10 cellular contexts compared by ENCODE assay signal in genomic region chr10:93745411-93746065, GRCh38. TPM values are rescaled to one million over a fixed set of nuclear protein-coding genes. Genes with fewer than 3 reads are reported as not detected.
DNase-seq lines count a peak whose midpoint lies in the region; ATAC-seq, FAIRE-seq and TF ChIP-seq lines count a peak whose summit lies in the region.
"Had no signal": no experiment of that assay in that cellular context is flagged by ENCODE, and none has a peak within 500 bp of the region (broad histone marks: within the 10 kb centered on the region; RNA-seq: fewer than 3 reads in every experiment).

No MANE protein-coding gene starts in this region.

- H3K9ac ChIP-seq in K562 (ENCODE audit: insufficient read depth in 1 of 2, low read depth in 2 of 2, low read length in 2 of 2) = no peak overlapping the region

- no peak for TF ChIP-seq POLR2A in K562 (conservative IDR thresholded peaks at IDR 0.05)

- H4K20me1 ChIP-seq in K562 (replicated peaks; ENCODE audit: control insufficient read depth, insufficient read depth, low read length) = no peaks in the 10 kb centered on the region

- WGBS in K562 (ENCODE audit: insufficient coverage, low coverage, missing lambda C conversion rate) = 0% methylated on average over 8 of the region's 9 CpGs

- FAIRE-seq in K562 (lab: Jason Lieb, UNC) = no peak

- in situ Hi-C loops in K562 (cut with MboI) = no loop called here

- peak in 1 of 2 experiments; percentile 50; a peak in 2 of 4 replicates for TF ChIP-seq RAD21 in K562 (CRISPR knock-in tag; conservative IDR thresholded peaks at IDR 0.05 in 1 of 2, IDR thresholded peaks at IDR 0.05 in 1 of 2)

- BruUV-seq in K562 (replicated peaks; lab: Mats Ljungman, UMichigan) = no TSS peak

- intact Hi-C loops in K562 (cut with micrococcal nuclease) = loop anchor here (1.0 kb wide), 1 partner anchor 71 kb away; no protein-coding TSS in a partner anchor

- no peak overlapping the region for H3K4me3 ChIP-seq in K562
- no peak overlapping the region for H3K4me3 ChIP-seq in coronary artery
- H3K4me3 ChIP-seq: tibial artery had no signal

- no peaks in the 10 kb centered on the region for H3K9me1 ChIP-seq in K562 (ENCODE audit: control insufficient read depth, insufficient read depth, low read length)

- TF ChIP-seq EP300 in K562 (IDR thresholded peaks at IDR 0.05; ENCODE audit: low read length) = no peak

- no peak overlapping the region for H2AFZ ChIP-seq in K562 (ENCODE audit: low read depth, low read length)

- peak; percentile 47 to 58 (median 55) for TF ChIP-seq CTCF in K562 (IDR thresholded peaks at IDR 0.05 in 2 of 3, conservative IDR thresholded peaks at IDR 0.05 in 1 of 3; ENCODE audit: insufficient read depth in 2 of 3, low read depth in 1 of 3, low read length in 3 of 3)
- TF ChIP-seq CTCF in coronary artery (IDR thresholded peaks at IDR 0.05) = no peak

- H3K4me1 ChIP-seq in K562 (replicated peaks in 1 of 2; ENCODE audit: control insufficient read depth in 2 of 2, insufficient read depth in 2 of 2, low read length in 2 of 2) = no peaks in the 10 kb centered on the region; a peak in 1 of 5 replicates

- H3K27me3 ChIP-seq in K562 (ENCODE audit: control insufficient read depth in 2 of 2, insufficient read depth in 2 of 2, low read length in 2 of 2) = peaks cover 0 to 3% of the 10 kb centered on the region in 2 experiments; a peak in 3 of 5 replicates
- H3K27me3 ChIP-seq: tibial artery had no signal

- POLR2A ChIA-PET in K562 (lab: Yijun Ruan, JAX) = interaction anchor here (1.2 to 1.4 kb wide), 3 partner anchors 8 to 159 kb away, joined by 3 read pairs; no protein-coding TSS in a partner anchor

- H3K9me3 ChIP-seq in K562 (replicated peaks; ENCODE audit: control insufficient read depth, insufficient read depth, low read depth, low read length) = no peaks in the 10 kb centered on the region
- H3K9me3 ChIP-seq: tibial artery had no signal

- H3K79me2 ChIP-seq in K562 (ENCODE audit: control insufficient read depth, insufficient read depth, low read length) = no peaks in the 10 kb centered on the region

- peak; percentile 78 for DNase-seq in ELF-1 (ENCODE audit: low read depth, low spot score)
- peak; percentile 51 for DNase-seq in M059J (ENCODE audit: low read depth)
- peak; percentile 11 to 38 (median 21) for DNase-seq in K562 (ENCODE audit: extremely low read depth in 1 of 4, low spot score in 3 of 4)
- DNase-seq in myocyte (ENCODE audit: low read depth) = peak; percentile 55
- no peak for DNase-seq in germinal center (ENCODE audit: low spot score)
- DNase-seq in putamen (ENCODE audit: low spot score) = no peak
- no peak for DNase-seq in coronary artery (ENCODE audit: low spot score)
- no peak for DNase-seq in retina
- DNase-seq: T-helper 17 cell had no signal

- H3K4me2 ChIP-seq in K562 (ENCODE audit: insufficient read depth, low read length) = no peak overlapping the region

- peak; percentile 88 for ATAC-seq in K562
- ATAC-seq: T-helper 17 cell had no signal

- no peaks in the 10 kb centered on the region for H3K36me3 ChIP-seq in K562 (ENCODE audit: control insufficient read depth, insufficient read depth, low read length)
- H3K36me3 ChIP-seq: tibial artery had no signal

- CTCF ChIA-PET in K562 (lab: Yijun Ruan, JAX; ENCODE audit: low intra/inter-chr PET ratio) = no interaction called here

- no peak overlapping the region for H3K27ac ChIP-seq in K562 (ENCODE audit: extremely low read depth, low read depth, low read length)
- no peak overlapping the region for H3K27ac ChIP-seq in coronary artery
- H3K27ac ChIP-seq: tibial artery had no signal

TF ChIP-seq in K562, 482 proteins besides CTCF, POLR2A, EP300 and RAD21:
- TF ChIP-seq PPARD (CRISPR knock-in tag; IDR thresholded peaks at IDR 0.05) = no peak
- no peak for TF ChIP-seq KLF13 (tag; IDR thresholded peaks at IDR 0.05; ENCODE audit: borderline replicate concordance, low read depth)
- TF ChIP-seq TBP (optimal IDR thresholded peaks at IDR 0.05; ENCODE audit: low read depth, low read length) = no peak
- TF ChIP-seq SRSF9 (IDR thresholded peaks at IDR 0.05; ENCODE audit: borderline replicate concordance, low read depth, low read length) = no peak

RNA-seq across cellular contexts. Expression of gene LGI1, which starts 12.2 kb away (rescaled TPM):
- 0.39 TPM in 1 of 2 replicates, not detected in the other for total RNA-seq in M059J (2014; rRNA removed; shearing (Covaris generic))
- total RNA-seq in K562 (2011; cell fraction: chromatin; rRNA removed; ENCODE audit: low replicate concordance) = not detected in 2 replicates
- total RNA-seq in K562 (2011; cell fraction: nucleolus; rRNA removed) = not detected in 2 replicates
- not detected in 2 replicates for total RNA-seq in K562 (2011; cell fraction: nucleoplasm; rRNA removed)
- total RNA-seq in K562 (2014; rRNA removed) = not detected in 2 replicates
- not detected in 2 replicates for total RNA-seq in K562 (2014; rRNA removed; fragmentation: Illumina TruSeq; extraction: Trizol)
- total RNA-seq in K562 (2015; rRNA removed; fragmentation: Illumina TruSeq; extraction: Trizol) = not detected in 2 replicates
- not detected in 2 replicates for total RNA-seq in K562 (2021)
- not detected in 2 replicates for polyA plus RNA-seq in K562 (2011; rRNA removed)
- polyA plus RNA-seq in K562 (2011; cell fraction: cytosol; rRNA removed) = not detected in 2 replicates
- polyA plus RNA-seq in K562 (2011; cell fraction: nucleus; rRNA removed) = not detected in 2 replicates
- polyA plus RNA-seq in K562 (2012) = not detected in 2 replicates
- not detected in 2 replicates for polyA plus RNA-seq in K562 (2014; fragmentation: Illumina TruSeq; extraction: Trizol)
- polyA plus RNA-seq in K562 (2014; fragmentation: Nextera tagmentation; extraction: Ambion mirVana) = not detected
- not detected in 2 replicates for polyA plus RNA-seq in K562 (2014; rRNA removed)
- not detected in 2 replicates for polyA minus RNA-seq in K562 (2011; rRNA and poly(A)+ RNA removed)
- not detected in 2 replicates for polyA minus RNA-seq in K562 (2011; cell fraction: cytosol; rRNA and poly(A)+ RNA removed)
- not detected in 2 replicates for polyA minus RNA-seq in K562 (2011; cell fraction: nucleus; rRNA and poly(A)+ RNA removed)
- total RNA-seq in myocyte = not detected in 2 replicates
- polyA plus RNA-seq in myocyte (2012) = 0.09 TPM
- total RNA-seq: T-helper 17 cell had no signal

RNA-seq across cellular contexts. Expression of gene FRA10AC1, which starts 43.1 kb away (rescaled TPM):
- 0.86 and 2.8 TPM in 2 replicates for total RNA-seq in M059J (2014; rRNA removed; shearing (Covaris generic))
- 8.1 and 52.8 TPM in 2 replicates for total RNA-seq in K562 (2011; cell fraction: chromatin; rRNA removed; ENCODE audit: low replicate concordance)
- 3.2 and 4.7 TPM in 2 replicates for total RNA-seq in K562 (2011; cell fraction: nucleolus; rRNA removed)
- 24.6 and 40.5 TPM in 2 replicates for total RNA-seq in K562 (2011; cell fraction: nucleoplasm; rRNA removed)
- total RNA-seq in K562 (2014; rRNA removed) (4.9 and 5.1 TPM in 2 replicates), K562 (2014; rRNA removed; fragmentation: Illumina TruSeq; extraction: Trizol) (8.0 and 10.8 TPM in 2 replicates), K562 (2015; rRNA removed; fragmentation: Illumina TruSeq; extraction: Trizol) (5.8 and 5.9 TPM in 2 replicates), K562 (2021) (9.3 and 9.9 TPM in 2 replicates), myocyte (10.5 and 13.6 TPM in 2 replicates)
- polyA plus RNA-seq in K562 (2011; rRNA removed) (8.4 and 10.4 TPM in 2 replicates), K562 (2014; fragmentation: Illumina TruSeq; extraction: Trizol) (10.4 and 11.8 TPM in 2 replicates), K562 (2014; fragmentation: Nextera tagmentation; extraction: Ambion mirVana) (1 to 10 TPM; 4.4 to 4.5 TPM), K562 (2014; rRNA removed) (7.7 and 8.5 TPM in 2 replicates)
- 0.60 and 1.7 TPM in 2 replicates for polyA plus RNA-seq in K562 (2011; cell fraction: cytosol; rRNA removed)
- polyA plus RNA-seq in K562 (2011; cell fraction: nucleus; rRNA removed) = 5.9 and 7.6 TPM in 2 replicates
- 7.7 and 8.9 TPM in 2 replicates for polyA plus RNA-seq in K562 (2012)
- 8.3 and 12.0 TPM in 2 replicates for polyA minus RNA-seq in K562 (2011; rRNA and poly(A)+ RNA removed)
- 1.1 and 1.5 TPM in 2 replicates for polyA minus RNA-seq in K562 (2011; cell fraction: cytosol; rRNA and poly(A)+ RNA removed)
- polyA minus RNA-seq in K562 (2011; cell fraction: nucleus; rRNA and poly(A)+ RNA removed) = 13.5 and 17.2 TPM in 2 replicates
- 7.4 TPM for polyA plus RNA-seq in myocyte (2012)

Comparison
In these comparisons a context has a peak if more than half of its experiments do, and no peak if none do; other contexts are left out.
1. DNase-seq: peak in ELF-1 (single experiment), M059J (single experiment), K562 (4 of 4) and myocyte (single experiment); none in germinal center (single experiment), putamen (single experiment), coronary artery (single experiment) and retina (single experiment).